Comparison of ENCODE assay signal across 11 cellular contexts in genomic region chr7:22351329-22351692, GRCh38. TPM values are rescaled to one million over a fixed set of nuclear protein-coding genes. Genes with fewer than 3 reads are reported as not detected.
DNase-seq lines count a peak whose midpoint lies in the region; ATAC-seq and TF ChIP-seq lines count a peak whose summit lies in the region.
"Had no signal": no experiment of that assay in that cellular context is flagged by ENCODE, and none has a peak within 500 bp of the region (broad histone marks: within the 10 kb centered on the region; RNA-seq: fewer than 3 reads in every experiment).

No MANE protein-coding gene starts in this region.

- ATAC-seq in GM19455 (IDR thresholded peaks at IDR 0.05; ENCODE audit: unreplicated experiment) (peak; percentile 80), HG03066 (IDR thresholded peaks at IDR 0.05; ENCODE audit: low read depth, unreplicated experiment) (peak; percentile 74)

- H3K4me1 ChIP-seq in Peyer's patch, result no peaks in the 10 kb centered on the region

- intact Hi-C loops in posterior vena cava (cut with DNase I), result loop anchor here in 1 of 2 donors (10.0 kb wide), 1 partner anchor 93 kb away; no protein-coding TSS in a partner anchor

- no peak for TF ChIP-seq CTCF in Peyer's patch (IDR thresholded peaks at IDR 0.05)
- no peak for TF ChIP-seq CTCF in coronary artery (IDR thresholded peaks at IDR 0.05)

- H3K4me3 ChIP-seq in Peyer's patch (no peak overlapping the region), coronary artery (no peak overlapping the region)
- H3K4me3 ChIP-seq: BLaER1 treated with 17β-estradiol and CSF1 and Interleukin-3, amounts not matched to agents 10 nM and 100 nM had no signal

- H3K36me3 ChIP-seq in Peyer's patch, result no peaks in the 10 kb centered on the region

- DNase-seq in DMS 273 treated with DMSO at 0.1 percent for 48 hours (lab: John Stamatoyannopoulos, UW), result peak; percentile 25
- no peak for DNase-seq in Peyer's patch
- no peak for DNase-seq in coronary artery (ENCODE audit: low spot score)
- DNase-seq in posterior vena cava (ENCODE audit: low spot score), result no peak
- no peak for DNase-seq in activated naive CD4-positive, alpha-beta T cell treated with anti-CD3 and anti-CD28 coated beads, Interleukin-2, amount 50 U/mL, for 16 hours
- no peak for DNase-seq in stimulated activated CD4-positive, alpha-beta T cell treated with anti-CD3 and anti-CD28 coated beads, Interleukin-4, amount 100 ng/mL, for 4 hours
- DNase-seq: stimulated activated CD4-positive, alpha-beta T cell treated with anti-CD3 and anti-CD28 coated beads, Interleukin-12 subunit alpha, Interleukin-12 subunit beta, amount 100 ng/mL, for 4 hours had no signal

- H3K27me3 ChIP-seq in Peyer's patch, result no peaks in the 10 kb centered on the region

- no peaks in the 10 kb centered on the region for H3K9me3 ChIP-seq in Peyer's patch

- no peak for TF ChIP-seq POLR2A in Peyer's patch (IDR thresholded peaks at IDR 0.05)

- H3K27ac ChIP-seq in Peyer's patch (peak overlapping the region in 3 of 4 donors; percentile 17 to 76 (median 65)), coronary artery (no peak overlapping the region)
- H3K27ac ChIP-seq: BLaER1 treated with 17β-estradiol and CSF1 and Interleukin-3, amounts not matched to agents 10 nM and 100 nM; HL-60 had no signal

RNA-seq across cellular contexts. Expression of gene RAPGEF5, which starts 5.6 kb away (rescaled TPM):
- total RNA-seq in Peyer's patch (100 to 1,000 TPM in 3 of 4 donors, 10 to 100 TPM in 1; 92.8 to 144 (median 111) TPM), posterior vena cava (10 to 100 TPM; 56.9 to 61.5 TPM)

Comparison
In these comparisons a context has a peak if more than half of its experiments do, and no peak if none do; other contexts are left out.
1. H3K27ac ChIP-seq: peak in Peyer's patch (3 of 4); none in coronary artery (0 of 2).